18 cellular contexts compared by ENCODE assay signal in the genomic region with DNA sequence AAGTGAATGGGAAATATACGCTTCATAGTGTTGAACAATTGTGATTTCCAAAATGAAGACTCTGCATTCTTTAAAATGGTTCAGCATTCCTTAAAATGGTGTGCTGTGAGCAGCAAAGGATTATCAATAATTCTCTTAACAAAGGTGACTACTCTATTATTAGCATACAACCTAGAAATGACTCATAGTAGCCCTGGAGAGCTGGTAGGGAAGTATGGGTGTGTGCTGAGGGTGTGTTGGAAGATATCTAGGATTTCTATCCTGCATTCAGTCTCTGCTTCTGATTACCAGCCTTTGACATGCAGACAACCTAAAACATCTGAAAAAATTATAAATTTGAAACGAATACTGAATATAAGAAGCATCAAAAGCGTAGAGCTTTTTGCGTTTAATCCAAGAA.
DNase-seq lines count a peak whose midpoint lies in the region; ATAC-seq, FAIRE-seq and TF ChIP-seq lines count a peak whose summit lies in the region.
"Had no signal": no experiment of that assay in that cellular context is flagged by ENCODE, and none has a peak within 500 bp of the region (broad histone marks: within the 10 kb centered on the region; RNA-seq: fewer than 3 reads in every experiment).

No MANE protein-coding gene starts in this region.

- DNase-seq in DMS53 (lab: John Stamatoyannopoulos, UW) (peak; percentile 64), M059J (ENCODE audit: low read depth) (peak; percentile 49), bronchial epithelial cell (ENCODE audit: low read depth) (peak; percentile 85), kidney glomerular epithelial cell (lab: John Stamatoyannopoulos, UW) (peak; percentile 14), amniotic stem cell (lab: John Stamatoyannopoulos, UW) (no peak), erythroblast (lab: John Stamatoyannopoulos, UW) (no peak), NCI-H2171 treated with DMSO at 0.1 percent for 48 hours (lab: John Stamatoyannopoulos, UW) (no peak)
- DNase-seq: COR-L47, GM23248, MM.1S, NCI-H1105, NCI-H2029, NCI-H526 treated with DMSO at 0.1 percent for 48 hours had no signal

- no peak for ATAC-seq in GM21526 (IDR thresholded peaks at IDR 0.05; ENCODE audit: low FRiP score, unreplicated experiment)
- ATAC-seq: A549 had no signal

- H3K4me3 ChIP-seq in bronchial epithelial cell (ENCODE audit: low read depth, low read length) = no peak overlapping the region
- H3K4me3 ChIP-seq: A549, GM23248 had no signal

- H3K36me3 ChIP-seq in bronchial epithelial cell (ENCODE audit: control insufficient read depth, insufficient read depth, low read length) = no peaks in the 10 kb centered on the region

- TF ChIP-seq CTCF in bronchial epithelial cell (IDR thresholded peaks at IDR 0.05; ENCODE audit: insufficient read depth, low read length, severe bottlenecking) = no peak

- peak; percentile 7 for FAIRE-seq in bronchial epithelial cell (lab: Jason Lieb, UNC)
- FAIRE-seq: A549, G401.6, GM12892, GM19239 had no signal

- no peaks in the 10 kb centered on the region for H3K27me3 ChIP-seq in bronchial epithelial cell (ENCODE audit: control insufficient read depth, insufficient read depth, low read length)

- TF ChIP-seq POLR2A in erythroblast (IDR thresholded peaks at IDR 0.05; ENCODE audit: low read length) = no peak

Comparison
In these comparisons a context has a peak if more than half of its experiments do, and no peak if none do; other contexts are left out.
1. DNase-seq: peak in DMS53 (single experiment), M059J (single experiment), bronchial epithelial cell (single experiment) and kidney glomerular epithelial cell (single experiment); none in amniotic stem cell (single experiment), erythroblast (0 of 2) and NCI-H2171 treated with DMSO at 0.1 percent for 48 hours (single experiment).